8 cellular contexts compared by ENCODE assay signal in genomic region chr22:42960873-42961690, GRCh38. TPM values are rescaled to one million over a fixed set of nuclear protein-coding genes. Genes with fewer than 3 reads are reported as not detected.
A peak's percentile ranks its signal among the peaks of the same experiment; 100 is the strongest.
DNase-seq lines count a peak whose midpoint lies in the region; ATAC-seq and TF ChIP-seq lines count a peak whose summit lies in the region.
"Not testable (repeated sequence)": the region's sequence is repeated elsewhere in the genome, so short reads cannot be mapped to it uniquely, and the experiment has no call there.

No MANE protein-coding gene starts in this region.

- not testable (repeated sequence) for H2BK5ac ChIP-seq in IMR-90 (ENCODE audit: low read depth, low read length, poor library complexity, severe bottlenecking)

- TF ChIP-seq RAD21 in IMR-90 (IDR thresholded peaks at IDR 0.05; ENCODE audit: low read length), result not testable (repeated sequence)

- H3K79me2 ChIP-seq in mammary epithelial cell (ENCODE audit: insufficient read depth, low read length), result peaks cover 93% of the 10 kb centered on the region

- H3K56ac ChIP-seq in IMR-90 (ENCODE audit: extremely low read depth, insufficient read depth, low read length), result not testable (repeated sequence)

- not testable (repeated sequence) for H3K27me3 ChIP-seq in BLaER1 treated with 17β-estradiol and CSF1 and Interleukin-3, amounts not matched to agents 10 nM and 100 nM; IMR-90 (ENCODE audit: control insufficient read depth, insufficient read depth, low read length); mammary epithelial cell (ENCODE audit: insufficient read depth, low read length); suprapubic skin

- H3K18ac ChIP-seq in IMR-90 (ENCODE audit: low read depth, low read length), result not testable (repeated sequence)

- peaks cover 52 to 89% (median 60%) of the 10 kb centered on the region in 11 experiments; a peak in 20 of 22 replicates for H4K20me1 ChIP-seq in BLaER1 treated with 17β-estradiol and CSF1 and Interleukin-3, amounts not matched to agents 10 nM and 100 nM
- H4K20me1 ChIP-seq in IMR-90 (ENCODE audit: insufficient read depth, low read length), result peaks cover 34% of the 10 kb centered on the region
- H4K20me1 ChIP-seq in mammary epithelial cell (ENCODE audit: insufficient read depth, low read length), result not testable (repeated sequence)

- not testable (repeated sequence) for BruUV-seq in IMR-90 (replicated peaks; lab: Mats Ljungman, UMichigan); mammary epithelial cell (replicated peaks; lab: Mats Ljungman, UMichigan)

- H4K91ac ChIP-seq in IMR-90 (ENCODE audit: insufficient read depth, low read depth, low read length), result 0 out of 2 replicates have a peak overlapping the region, but pooled peaks have one; percentile 5

- DNase-seq in IMR-90; activated CD4-positive, alpha-beta T cell treated with anti-CD3 and anti-CD28 coated beads, Interleukin-2, amount 10 ng/mL, durations not matched to agents 24 days and 14 days; mammary epithelial cell; omental fat pad (ENCODE audit: low spot score): not testable (repeated sequence)
- peak; percentile 42 for DNase-seq in left cardiac atrium
- peak; percentile 46 to 67 for DNase-seq in suprapubic skin (ENCODE audit: low spot score in 2 of 2)

- peaks cover 33 to 97% of the 10 kb centered on the region in 2 experiments for H3K79me1 ChIP-seq in IMR-90 (ENCODE audit: low read depth in 1 of 2, low read length in 2 of 2)

- not testable (repeated sequence) for H3K4me3 ChIP-seq in BLaER1 treated with 17β-estradiol and CSF1 and Interleukin-3, amounts not matched to agents 10 nM and 100 nM; IMR-90 (ENCODE audit: insufficient read depth, low read depth, low read length); mammary epithelial cell (replicated peaks in 1 of 3; ENCODE audit: insufficient read depth in 1 of 3, low read depth in 2 of 3, low read length in 3 of 3); mesodermal cell (ENCODE audit: extremely low read depth, insufficient read depth, low read length, poor library complexity, severe bottlenecking); suprapubic skin

- intact Hi-C loops in IMR-90 (cut with micrococcal nuclease); mammary epithelial cell (cut with micrococcal nuclease): not testable (repeated sequence)
- intact Hi-C loops in activated CD4-positive, alpha-beta T cell treated with anti-CD3 and anti-CD28 coated beads, Interleukin-2, amount 10 ng/mL, durations not matched to agents 24 days and 14 days (cut with micrococcal nuclease), result loop anchor here (10.0 kb wide), 1 partner anchor 66 kb away; no protein-coding TSS in a partner anchor
- intact Hi-C loops in left cardiac atrium (cut with DNase I), result loop anchor here (5.0 to 10.0 kb wide), 3 partner anchors 41 to 56 kb away; no protein-coding TSS in a partner anchor

- not testable (repeated sequence) for H2AFZ ChIP-seq in IMR-90 (replicated peaks; ENCODE audit: low read length, poor library complexity); mammary epithelial cell (ENCODE audit: low read depth, low read length)

- POLR2A ChIA-PET in IMR-90 (lab: Charles Lee; ENCODE audit: unreplicated experiment), result not testable (repeated sequence)

- H3K4me1 Mint-ChIP-seq in activated CD4-positive, alpha-beta T cell treated with anti-CD3 and anti-CD28 coated beads, Interleukin-2, amount 10 ng/mL, durations not matched to agents 24 days and 14 days, result peaks cover 52% of the 10 kb centered on the region

- CTCF ChIA-PET in IMR-90 (lab: Yijun Ruan, JAX); mammary epithelial cell (lab: Charles Lee; ENCODE audit: low non-redundant PET): not testable (repeated sequence)

- TF ChIP-seq CTCF in IMR-90 (conservative IDR thresholded peaks at IDR 0.05; ENCODE audit: low read depth, low read length); mammary epithelial cell (conservative IDR thresholded peaks at IDR 0.05 in 1 of 2, IDR thresholded peaks at IDR 0.05 in 1 of 2; ENCODE audit: extremely low read depth in 1 of 2, insufficient read depth in 1 of 2, low read depth in 1 of 2, low read length in 2 of 2); omental fat pad (IDR thresholded peaks at IDR 0.05); suprapubic skin (IDR thresholded peaks at IDR 0.05): not testable (repeated sequence)

- H3K27ac ChIP-seq in BLaER1 treated with 17β-estradiol and CSF1 and Interleukin-3, amounts not matched to agents 10 nM and 100 nM, result peak overlapping the region; percentile 54 to 82 (median 64); a peak in 21 of 22 replicates
- H3K27ac ChIP-seq in IMR-90 (ENCODE audit: insufficient read depth, low read length), result peak overlapping the region; percentile 44; the same call in 1 of the 2 replicates
- H3K27ac ChIP-seq in mammary epithelial cell (ENCODE audit: insufficient read depth, low read depth, low read length), result peak overlapping the region; percentile 72
- peak overlapping the region; percentile 96 for H3K27ac ChIP-seq in mesodermal cell (ENCODE audit: low read depth, low read length, severe bottlenecking)
- peak overlapping the region; percentile 73 for H3K27ac ChIP-seq in suprapubic skin

- TF ChIP-seq EP300 in suprapubic skin (IDR thresholded peaks at IDR 0.05), result not testable (repeated sequence)

- H3K4me2 ChIP-seq in BLaER1 treated with 17β-estradiol and CSF1 and Interleukin-3, amounts not matched to agents 10 nM and 100 nM, result peak overlapping the region; percentile 58 to 92 (median 82)
- H3K4me2 ChIP-seq in IMR-90 (ENCODE audit: low read depth, low read length); mammary epithelial cell (ENCODE audit: insufficient read depth, low read depth, low read length): not testable (repeated sequence)

- H3K9ac ChIP-seq in BLaER1 treated with 17β-estradiol and CSF1 and Interleukin-3, amounts not matched to agents 10 nM and 100 nM, result peak overlapping the region in 7 of 11 experiments; percentile 17 to 63 (median 44); a peak in 8 of 22 replicates
- H3K9ac ChIP-seq in IMR-90 (ENCODE audit: low read depth, low read length); mammary epithelial cell (ENCODE audit: insufficient read depth, low read length): not testable (repeated sequence)

- WGBS in IMR-90 (ENCODE audit: extremely low coverage in 2 of 2, insufficient read length in 1 of 2), 2 experiments, result no CpG with 5 or more reads among the region's 9 CpGs
- 98% methylated on average over 8 of the region's 9 CpGs for WGBS in mammary epithelial cell (ENCODE audit: low coverage, missing lambda C conversion rate)
- 71 to 84% methylated on average over 3 of the region's 9 CpGs for WGBS in mesodermal cell (ENCODE audit: insufficient coverage in 2 of 2), 2 experiments
- 81% methylated on average over 9 of the region's 9 CpGs for WGBS in suprapubic skin

- peak overlapping the region; percentile 13; the same call in 1 of the 2 replicates for H2AK5ac ChIP-seq in IMR-90 (ENCODE audit: low read depth, low read length)

- H3K36me3 Mint-ChIP-seq in activated CD4-positive, alpha-beta T cell treated with anti-CD3 and anti-CD28 coated beads, Interleukin-2, amount 10 ng/mL, durations not matched to agents 24 days and 14 days (ENCODE audit: low read depth), result not testable (repeated sequence)

- H3K4me3 Mint-ChIP-seq in activated CD4-positive, alpha-beta T cell treated with anti-CD3 and anti-CD28 coated beads, Interleukin-2, amount 10 ng/mL, durations not matched to agents 24 days and 14 days, result not testable (repeated sequence)

- not testable (repeated sequence) for H3K23ac ChIP-seq in IMR-90 (ENCODE audit: low read depth, low read length)

- in situ Hi-C loops in IMR-90 (cut with MboI; ENCODE audit: low sequenced_read_pairs); mammary epithelial cell (cut with MboI; ENCODE audit: low sequenced_read_pairs in 2 of 2): not testable (repeated sequence)

- not testable (repeated sequence) for H4K8ac ChIP-seq in IMR-90 (ENCODE audit: low read depth in 2 of 2, low read length in 2 of 2)

- H3K9me3 ChIP-seq in BLaER1 treated with 17β-estradiol and CSF1 and Interleukin-3, amounts not matched to agents 10 nM and 100 nM (replicated peaks in 1 of 11), result peaks cover 6 to 12% (median 8%) of the 10 kb centered on the region in 11 experiments; a peak in 20 of 22 replicates
- H3K9me3 ChIP-seq in IMR-90 (ENCODE audit: control insufficient read depth, insufficient read depth, low read length); mammary epithelial cell (replicated peaks; ENCODE audit: insufficient read depth, low read length); mesodermal cell (ENCODE audit: control insufficient read depth, low read length); suprapubic skin: not testable (repeated sequence)

- H3K27me3 Mint-ChIP-seq in activated CD4-positive, alpha-beta T cell treated with anti-CD3 and anti-CD28 coated beads, Interleukin-2, amount 10 ng/mL, durations not matched to agents 24 days and 14 days, result not testable (repeated sequence)

- H3K9me1 ChIP-seq in IMR-90 (ENCODE audit: insufficient read depth, low read length), result peaks cover 29% of the 10 kb centered on the region

- H3K14ac ChIP-seq in IMR-90 (replicated peaks; ENCODE audit: low read depth, low read length), result peak overlapping the region; percentile 76; the same call in 1 of the 2 replicates

- TF ChIP-seq POLR2A in IMR-90 (IDR thresholded peaks at IDR 0.05; ENCODE audit: low read depth, low read length); suprapubic skin (IDR thresholded peaks at IDR 0.05): not testable (repeated sequence)

- peak overlapping the region; percentile 40; the same call in 1 of the 2 replicates for H2BK20ac ChIP-seq in IMR-90 (ENCODE audit: low read depth, low read length)

- H2BK15ac ChIP-seq in IMR-90 (ENCODE audit: low read depth, low read length), result not testable (repeated sequence)

- peak overlapping the region; percentile 21 for H3K27ac Mint-ChIP-seq in activated CD4-positive, alpha-beta T cell treated with anti-CD3 and anti-CD28 coated beads, Interleukin-2, amount 10 ng/mL, durations not matched to agents 24 days and 14 days

- not testable (repeated sequence) for H2AK9ac ChIP-seq in IMR-90 (replicated peaks; ENCODE audit: low read depth, low read length, poor library complexity)

- dilution Hi-C loops in IMR-90 (cut with HindIII; ENCODE audit: low sequenced_read_pairs, unreplicated experiment); mammary epithelial cell (cut with HindIII; ENCODE audit: low sequenced_read_pairs): not testable (repeated sequence)

- H3K4me1 ChIP-seq in BLaER1 treated with 17β-estradiol and CSF1 and Interleukin-3, amounts not matched to agents 10 nM and 100 nM, result peaks cover 41 to 92% (median 69%) of the 10 kb centered on the region in 10 experiments
- H3K4me1 ChIP-seq in IMR-90 (ENCODE audit: control insufficient read depth, insufficient read depth, low read length) (peaks cover 24% of the 10 kb centered on the region), mammary epithelial cell (ENCODE audit: insufficient read depth, low read length) (peaks cover 52% of the 10 kb centered on the region), mesodermal cell (ENCODE audit: control insufficient read depth, insufficient read depth, low read length, poor library complexity, severe bottlenecking) (peaks cover 43% of the 10 kb centered on the region), suprapubic skin (peaks cover 72% of the 10 kb centered on the region)

- H3K9me3 Mint-ChIP-seq in activated CD4-positive, alpha-beta T cell treated with anti-CD3 and anti-CD28 coated beads, Interleukin-2, amount 10 ng/mL, durations not matched to agents 24 days and 14 days, result not testable (repeated sequence)

- peak overlapping the region; percentile 49 for H3K4ac ChIP-seq in IMR-90 (ENCODE audit: low read depth, low read length)

- not testable (repeated sequence) for H4K5ac ChIP-seq in IMR-90 (ENCODE audit: low read depth, low read length)

- peaks cover 5 to 57% (median 48%) of the 10 kb centered on the region in 11 experiments; a peak in 18 of 22 replicates for H3K36me3 ChIP-seq in BLaER1 treated with 17β-estradiol and CSF1 and Interleukin-3, amounts not matched to agents 10 nM and 100 nM
- not testable (repeated sequence) for H3K36me3 ChIP-seq in IMR-90 (ENCODE audit: control insufficient read depth, insufficient read depth, low read length); mammary epithelial cell (ENCODE audit: insufficient read depth, low read length); suprapubic skin
- peaks cover 45% of the 10 kb centered on the region for H3K36me3 ChIP-seq in mesodermal cell (ENCODE audit: control insufficient read depth, insufficient read depth, low read length)

- 0 out of 2 replicates have a peak overlapping the region, but pooled peaks have one; percentile 61 for H2BK120ac ChIP-seq in IMR-90 (ENCODE audit: low read depth, low read length)

- ATAC-seq in IMR-90 (ENCODE audit: low read depth), result not testable (repeated sequence)
- peak in 1 of 2 donors; percentile 63 for ATAC-seq in left cardiac atrium
- peak; percentile 36 for ATAC-seq in omental fat pad (ENCODE audit: low FRiP score)

RNA-seq across cellular contexts. Expression of gene PACSIN2, which starts 53.9 kb away (rescaled TPM):
- total RNA-seq in IMR-90 (2012; rRNA removed) (98.0 and 118 TPM in 2 replicates), mammary epithelial cell (10 to 100 TPM; 69.8 to 80.0 TPM), left cardiac atrium (10 to 100 TPM; 55.8 to 62.9 TPM), omental fat pad (100 to 1,000 TPM in 1 of 4 donors, 10 to 100 TPM in 3; 39.0 to 111 (median 51.3) TPM), suprapubic skin (10 to 100 TPM; 38.9 to 74.8 (median 55.3) TPM)
- polyA plus RNA-seq in IMR-90 (2012; rRNA removed) (85.0 and 92.2 TPM in 2 replicates), mammary epithelial cell (64.2 TPM)
- 72.9 and 85.4 TPM in 2 replicates for polyA plus RNA-seq in IMR-90 (2012; cell fraction: cytosol; rRNA removed)
- polyA plus RNA-seq in IMR-90 (2012; cell fraction: nucleus; rRNA removed; ENCODE audit: low replicate concordance), result 56.7 and 72.6 TPM in 2 replicates
- 32.5 and 33.0 TPM in 2 replicates for total RNA-seq in activated CD4-positive, alpha-beta T cell treated with anti-CD3 and anti-CD28 coated beads, Interleukin-2, amount 10 ng/mL, durations not matched to agents 24 days and 14 days
- polyA minus RNA-seq in mammary epithelial cell, result 37.8 TPM
- 63.4 TPM for polyA plus RNA-seq in mesodermal cell (2013, experiment 1 of 2)
- polyA plus RNA-seq in mesodermal cell (2013, experiment 2 of 2), result 61.9 TPM

Comparison
In these comparisons a context has a peak if more than half of its experiments do, and no peak if none do; other contexts are left out.
1. H3K27ac ChIP-seq: peak in every context shown above with its lines; median percentile 96 in mesodermal cell; 73 in suprapubic skin; 72 in mammary epithelial cell; 64 in BLaER1 treated with 17β-estradiol and CSF1 and Interleukin-3, amounts not matched to agents 10 nM and 100 nM; 44 in IMR-90.